1 cellular context compared by ENCODE assay signal in genomic region chr13:69660155-69660554, GRCh38.
TF ChIP-seq lines count a peak whose summit lies in the region.

No MANE protein-coding gene starts in this region.

TF ChIP-seq in GM23338, 12 proteins besides CTCF, POLR2A, EP300 and RAD21 (continued from another document):
- no peak for TF ChIP-seq ZNF462 (CRISPR knock-in tag; IDR thresholded peaks at IDR 0.05)
- no peak for TF ChIP-seq EZH2phosphoT487 (IDR thresholded peaks at IDR 0.05; ENCODE audit: unreplicated experiment)
